11 cellular contexts compared by ENCODE assay signal in the genomic region with DNA sequence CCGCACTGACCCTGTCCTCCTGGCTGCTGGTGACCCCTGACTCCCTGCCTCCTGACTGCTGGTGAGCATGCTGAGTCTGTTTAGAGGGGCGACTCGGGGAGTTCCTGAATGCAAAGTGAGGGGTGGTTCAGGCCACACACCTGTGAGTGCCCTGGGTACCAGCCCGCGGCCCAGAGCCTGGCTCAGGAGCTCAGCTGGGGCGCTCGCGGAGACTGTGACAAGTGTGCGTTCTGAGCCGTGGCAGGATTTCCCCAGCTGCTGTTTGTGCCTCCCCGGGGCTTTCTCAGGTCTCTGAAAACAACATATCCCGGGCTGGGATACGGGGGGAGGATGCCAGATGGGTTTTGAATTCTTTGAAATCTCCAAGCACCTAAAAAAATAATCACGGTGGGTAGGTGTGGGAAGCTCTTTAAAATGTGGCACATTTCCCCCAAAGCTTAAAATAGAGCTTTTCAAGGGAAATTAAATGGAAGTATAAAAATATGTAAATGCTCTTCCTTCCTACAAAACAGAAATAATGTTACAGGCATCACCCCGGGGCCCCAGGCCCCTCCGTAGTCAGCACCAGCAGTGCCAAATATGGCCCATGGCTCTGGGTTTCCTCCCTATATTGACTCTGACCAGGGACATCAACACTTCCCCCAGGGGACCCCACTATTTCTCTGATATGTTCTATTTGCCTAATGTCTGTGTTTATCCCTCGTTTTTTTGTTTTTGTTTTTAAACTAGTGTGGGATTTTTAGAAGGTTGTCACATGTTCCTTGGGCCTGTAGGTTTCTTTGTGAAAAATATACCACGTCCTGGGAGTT. TPM values are rescaled to one million over a fixed set of nuclear protein-coding genes. Genes with fewer than 3 reads are reported as not detected.
DNase-seq lines count a peak whose midpoint lies in the region; ATAC-seq and TF ChIP-seq lines count a peak whose summit lies in the region.
"Had no signal": no experiment of that assay in that cellular context is flagged by ENCODE, and none has a peak within 500 bp of the region (broad histone marks: within the 10 kb centered on the region; RNA-seq: fewer than 3 reads in every experiment).

No MANE protein-coding gene starts in this region.

- no peaks in the 10 kb centered on the region for H3K79me2 ChIP-seq in PC-9 (ENCODE audit: low read depth)

- H3K4me1 Mint-ChIP-seq in endodermal cell, result peaks cover 14% of the 10 kb centered on the region

- H2AFZ ChIP-seq in PC-9, result no peak overlapping the region

- BruUV-seq in PC-9 (replicated peaks; lab: Mats Ljungman, UMichigan), result no TSS peak

- peak; percentile 44 for DNase-seq in activated CD4-positive, CD25-positive, alpha-beta regulatory T cell treated with anti-CD3 and anti-CD28 coated beads, Interleukin-2, amount 50 U/mL, for 72 hours
- DNase-seq in endodermal cell (peak; percentile 55), PC-9 (no peak), amniotic stem cell (lab: John Stamatoyannopoulos, UW) (no peak), NCI-H1930 (lab: John Stamatoyannopoulos, UW) (no peak)
- DNase-seq: MG63 had no signal

- no peaks in the 10 kb centered on the region for H4K20me1 ChIP-seq in BLaER1
- no peaks in the 10 kb centered on the region for H4K20me1 ChIP-seq in PC-9 (ENCODE audit: insufficient read depth)

- CTCF ChIA-PET in PC-9 (lab: Charles Lee), result no interaction called here

- H3F3A ChIP-seq in PC-9 (ENCODE audit: insufficient read depth, low read depth), result no peaks in the 10 kb centered on the region

- H3K36me3 Mint-ChIP-seq in endodermal cell (ENCODE audit: low read depth), result no peaks in the 10 kb centered on the region
- H3K36me3 Mint-ChIP-seq: WTC11 had no signal

- no peak overlapping the region for H3K27ac Mint-ChIP-seq in endodermal cell
- H3K27ac Mint-ChIP-seq: WTC11 had no signal

- H3K36me3 ChIP-seq in BLaER1 (no peaks in the 10 kb centered on the region), endodermal cell (ENCODE audit: control insufficient read depth, insufficient read depth, low read length) (no peaks in the 10 kb centered on the region), PC-9 (ENCODE audit: low read depth) (no peaks in the 10 kb centered on the region)
- H3K36me3 ChIP-seq: MG63 had no signal

- peak overlapping the region; percentile 86 for H3K4me2 ChIP-seq in BLaER1
- H3K4me2 ChIP-seq in PC-9, result no peak overlapping the region

- no peak for TF ChIP-seq CTCF in endodermal cell (conservative IDR thresholded peaks at IDR 0.05)
- TF ChIP-seq CTCF in PC-9 (conservative IDR thresholded peaks at IDR 0.05), result no peak

- H3K9me2 ChIP-seq in PC-9 (ENCODE audit: insufficient read depth), result no peaks in the 10 kb centered on the region

- H3K4me3 ChIP-seq in BLaER1 (peak overlapping the region; percentile 37; the same call in 1 of the 2 replicates), endodermal cell (ENCODE audit: low read length) (no peak overlapping the region), PC-9 (no peak overlapping the region)
- H3K4me3 ChIP-seq: MG63 had no signal

- ATAC-seq in GM21825 (IDR thresholded peaks at IDR 0.05; ENCODE audit: unreplicated experiment), result peak; percentile 66
- no peak for ATAC-seq in GM19467 (IDR thresholded peaks at IDR 0.05; ENCODE audit: unreplicated experiment)
- ATAC-seq: WTC11 had no signal

- no peaks in the 10 kb centered on the region for H3K27me3 Mint-ChIP-seq in endodermal cell (ENCODE audit: insufficient read depth)

- POLR2A ChIA-PET in PC-9 (lab: Charles Lee; ENCODE audit: unreplicated experiment), result interaction anchor here (0.7 kb wide), 1 partner anchor 880 kb away, joined by 4 read pairs; no protein-coding TSS in a partner anchor

- 84 to 89% methylated on average over 12 to 18 of the region's 18 CpGs for WGBS in endodermal cell (ENCODE audit: insufficient coverage in 1 of 2, insufficient read length in 1 of 2), 2 experiments

- H3K4me1 ChIP-seq in BLaER1, result peaks cover 72% of the 10 kb centered on the region
- no peaks in the 10 kb centered on the region for H3K4me1 ChIP-seq in endodermal cell (ENCODE audit: control insufficient read depth, insufficient read depth, low read length)
- H3K4me1 ChIP-seq in PC-9 (replicated peaks; ENCODE audit: insufficient read depth), result no peaks in the 10 kb centered on the region

- H3K27ac ChIP-seq in BLaER1 (peak overlapping the region; percentile 78), endodermal cell (ENCODE audit: low read depth, low read length) (no peak overlapping the region), PC-9 (no peak overlapping the region)
- H3K27ac ChIP-seq: epithelial cell of prostate had no signal

- H3K9me3 Mint-ChIP-seq in endodermal cell, result no peaks in the 10 kb centered on the region
- H3K9me3 Mint-ChIP-seq: WTC11 had no signal

- intact Hi-C loops in PC-9 (cut with micrococcal nuclease; ENCODE audit: unreplicated experiment), result no loop called here

- H3K9me3 ChIP-seq in BLaER1 (no peaks in the 10 kb centered on the region), endodermal cell (ENCODE audit: control insufficient read depth, low read length) (no peaks in the 10 kb centered on the region), PC-9 (ENCODE audit: insufficient read depth, low read depth) (no peaks in the 10 kb centered on the region)
- H3K9me3 ChIP-seq: MG63 had no signal

- H3K9ac ChIP-seq in BLaER1, result peak overlapping the region; percentile 36
- no peak overlapping the region for H3K9ac ChIP-seq in endodermal cell (ENCODE audit: extremely low read depth, low read length, poor library complexity, severe bottlenecking)

- no peak overlapping the region for H3K4me3 Mint-ChIP-seq in endodermal cell
- H3K4me3 Mint-ChIP-seq: WTC11 had no signal

- no peaks in the 10 kb centered on the region for H3K27me3 ChIP-seq in BLaER1
- H3K27me3 ChIP-seq in endodermal cell (ENCODE audit: control insufficient read depth, insufficient read depth, low read length, poor library complexity, severe bottlenecking), result no peaks in the 10 kb centered on the region
- H3K27me3 ChIP-seq in PC-9 (ENCODE audit: insufficient read depth, low read depth), result no peaks in the 10 kb centered on the region
- H3K27me3 ChIP-seq: MG63 had no signal

RNA-seq across cellular contexts. Expression of a gene that starts 49.9 kb away (rescaled TPM):
- total RNA-seq in endodermal cell (under 1 TPM in 1 of 2 donors, not detected in 1; 0.24 TPM), PC-9 (2021) (0.23 TPM in 1 of 2 replicates, not detected in the other)
- polyA plus RNA-seq in endodermal cell (2013, experiment 1 of 2), result not detected
- not detected for polyA plus RNA-seq in endodermal cell (2013, experiment 2 of 2)

Comparison
In these comparisons a context has a peak if more than half of its experiments do, and no peak if none do; other contexts are left out.
1. DNase-seq: peak in activated CD4-positive, CD25-positive, alpha-beta regulatory T cell treated with anti-CD3 and anti-CD28 coated beads, Interleukin-2, amount 50 U/mL, for 72 hours (single experiment) and endodermal cell (single experiment); none in PC-9 (0 of 2), amniotic stem cell (single experiment) and NCI-H1930 (0 of 2).